In genomic region chr6:27809939-27810767, GRCh38 we compare ENCODE assay signal across 8 cellular contexts.
DNase-seq lines count a peak whose midpoint lies in the region; ATAC-seq and TF ChIP-seq lines count a peak whose summit lies in the region.

No MANE protein-coding gene starts in this region.

- intact Hi-C loops in activated CD4-positive, alpha-beta memory T cell treated with anti-CD3 and anti-CD28 coated beads for 36 hours (cut with micrococcal nuclease): loop anchor here (1.0 to 10.0 kb wide), 8 partner anchors 27 to 1778 kb away; a partner anchor contains a TSS
- intact Hi-C loops in lower lobe of right lung (cut with DNase I): no loop called here

- H3K9me3 Mint-ChIP-seq in activated CD4-positive, alpha-beta memory T cell treated with anti-CD3 and anti-CD28 coated beads for 36 hours: no peaks in the 10 kb centered on the region

- TF ChIP-seq POLR2A in GM19193 (IDR thresholded peaks at IDR 0.05; ENCODE audit: extremely low read depth, insufficient read depth, insufficient read length): peak; percentile 100

- H3K9ac ChIP-seq in BLaER1: peak overlapping the region; percentile 96

- peaks cover 27% of the 10 kb centered on the region for H3K36me3 Mint-ChIP-seq in activated CD4-positive, alpha-beta memory T cell treated with anti-CD3 and anti-CD28 coated beads for 36 hours

- H3K27me3 ChIP-seq in BLaER1 (no peaks in the 10 kb centered on the region), lower lobe of right lung (ENCODE audit: low read depth) (peaks cover 24% of the 10 kb centered on the region)

- H3K4me3 ChIP-seq in BLaER1 (peak overlapping the region; percentile 76), lower lobe of right lung (peak overlapping the region; percentile 65)

- POLR2A ChIA-PET in activated CD4-positive, alpha-beta memory T cell treated with anti-CD3 and anti-CD28 coated beads for 36 hours (lab: Charles Lee): interaction anchor here (0.6 to 9.4 kb wide), 20 partner anchors 9 to 1767 kb away, joined by 3 to 224 read pairs (median 8); partner anchors contain the start of gene ZKSCAN8

- H3K27ac Mint-ChIP-seq in activated CD4-positive, alpha-beta memory T cell treated with anti-CD3 and anti-CD28 coated beads for 36 hours: peak overlapping the region; percentile 96

- H3K4me1 ChIP-seq in BLaER1: peaks cover 55% of the 10 kb centered on the region
- H3K4me1 ChIP-seq in lower lobe of right lung: peaks cover 19% of the 10 kb centered on the region

- H3K9me3 ChIP-seq in BLaER1 (no peaks in the 10 kb centered on the region), lower lobe of right lung (no peaks in the 10 kb centered on the region)

- H3K27ac ChIP-seq in BLaER1 (peak overlapping the region; percentile 89), lower lobe of right lung (peak overlapping the region; percentile 97)

- H3K4me3 Mint-ChIP-seq in activated CD4-positive, alpha-beta memory T cell treated with anti-CD3 and anti-CD28 coated beads for 36 hours: peak overlapping the region; percentile 85

- H3K4me1 Mint-ChIP-seq in activated CD4-positive, alpha-beta memory T cell treated with anti-CD3 and anti-CD28 coated beads for 36 hours (ENCODE audit: low read depth): peaks cover 61% of the 10 kb centered on the region

- ATAC-seq in HG03520 (IDR thresholded peaks at IDR 0.05; ENCODE audit: unreplicated experiment) (peak; percentile 34), lower lobe of right lung (peak; percentile 84)

- 0 out of 2 replicates have a peak, but pooled peaks cover 4% of the 10 kb centered on the region for H4K20me1 ChIP-seq in BLaER1

- no peaks in the 10 kb centered on the region for H3K36me3 ChIP-seq in BLaER1
- no peaks in the 10 kb centered on the region for H3K36me3 ChIP-seq in lower lobe of right lung

- TF ChIP-seq CTCF in lower lobe of right lung (IDR thresholded peaks at IDR 0.05): no peak

- H3K27me3 Mint-ChIP-seq in activated CD4-positive, alpha-beta memory T cell treated with anti-CD3 and anti-CD28 coated beads for 36 hours: peaks cover 4% of the 10 kb centered on the region

- peak; percentile 98 for DNase-seq in NCI-H748 treated with DMSO at 0.1 percent for 48 hours (lab: John Stamatoyannopoulos, UW)
- peak; percentile 82 for DNase-seq in activated CD4-positive, alpha-beta memory T cell treated with anti-CD3 and anti-CD28 coated beads for 36 hours
- DNase-seq in effector CD4-positive, alpha-beta T cell: peak; percentile 73
- DNase-seq in lower lobe of right lung: peak; percentile 75
- peak in 2 of 3 donors; percentile 43 to 60 for DNase-seq in stimulated activated CD4-positive, alpha-beta T cell treated with anti-CD3 and anti-CD28 coated beads, TNF-alpha, amount 100 ng/mL, for 48 hours (ENCODE audit: low read depth in 3 of 3)

- CTCF ChIA-PET in activated CD4-positive, alpha-beta memory T cell treated with anti-CD3 and anti-CD28 coated beads for 36 hours (lab: Charles Lee): interaction anchor here (0.8 to 6.2 kb wide), 11 partner anchors 8 to 665 kb away, joined by 3 to 71 read pairs (median 4); a partner anchor contains a TSS

- H3K4me2 ChIP-seq in BLaER1: peak overlapping the region; percentile 84

Comparison
In these comparisons a context has a peak if more than half of its experiments do, and no peak if none do; other contexts are left out.
1. Peak in every context shown above with its lines: DNase-seq, ATAC-seq, H3K4me3 ChIP-seq and H3K27ac ChIP-seq.